In the genomic region with DNA sequence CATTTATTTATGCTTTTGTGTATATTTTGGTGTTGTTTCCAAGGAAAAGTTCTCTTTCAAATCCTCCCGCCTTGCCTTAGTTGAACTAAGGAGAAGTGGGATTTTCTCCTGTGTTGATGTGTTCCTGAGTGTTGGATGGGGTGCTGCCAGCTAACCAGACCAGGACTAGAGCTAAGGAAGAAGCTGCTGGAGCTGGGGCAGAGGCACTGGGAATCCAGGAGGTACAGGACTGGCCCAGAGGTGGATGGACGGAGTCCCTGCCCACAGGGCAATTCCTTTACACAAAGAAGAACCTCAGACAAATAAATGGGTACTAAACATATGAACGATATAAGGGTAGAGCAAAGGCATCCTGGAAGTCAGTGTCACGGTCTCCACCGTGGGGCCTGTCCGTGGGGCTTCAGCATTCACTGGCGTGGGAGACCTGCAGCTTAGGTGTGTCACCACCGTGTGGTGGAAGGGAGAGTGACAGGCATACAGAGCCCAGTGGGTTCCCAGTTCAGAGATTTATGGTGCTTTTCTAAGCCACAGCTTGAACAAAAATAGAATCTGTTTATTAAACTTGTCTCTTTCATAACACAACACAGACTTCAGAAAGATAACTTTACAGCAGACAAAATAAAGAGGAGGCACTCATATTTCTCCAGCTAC, we compare ENCODE assay signal across 8 cellular contexts.
A peak's percentile ranks its signal among the peaks of the same experiment; 100 is the strongest.
DNase-seq lines count a peak whose midpoint lies in the region; TF ChIP-seq lines count a peak whose summit lies in the region.

No MANE protein-coding gene starts in this region.

- DNase-seq in activated effector memory CD4-positive, alpha-beta T cell treated with anti-CD3 and anti-CD28 coated beads, Interleukin-2, amount 50 U/mL, for 16 hours: peak; percentile 75
- no peak for DNase-seq in activated effector memory CD4-positive, alpha-beta T cell treated with Interleukin-2 at 50 U/mL for 16 hours
- peak; percentile 30 for DNase-seq in SK-N-DZ (ENCODE audit: low spot score)
- DNase-seq in breast epithelium (ENCODE audit: low spot score in 2 of 2): peak in 1 of 2 donors; percentile 55
- DNase-seq in kidney tubule cell (ENCODE audit: low spot score): peak; percentile 19
- peak in 2 of 3 experiments; percentile 15 to 41 for DNase-seq in stimulated activated CD4-positive, alpha-beta T cell treated with anti-CD3 and anti-CD28 coated beads, TNF-alpha, amount 100 ng/mL, for 24 hours (ENCODE audit: low read depth in 3 of 3)
- no peak for DNase-seq in NCI-H446 treated with DMSO at 0.1 percent for 48 hours (lab: John Stamatoyannopoulos, UW)
- DNase-seq in NCI-H1105 treated with DMSO at 0.1 percent for 48 hours (lab: John Stamatoyannopoulos, UW): no peak

- no peaks in the 10 kb centered on the region for H3K27me3 ChIP-seq in breast epithelium

- H3K4me1 ChIP-seq in breast epithelium: no peaks in the 10 kb centered on the region

- intact Hi-C loops in breast epithelium (cut with DNase I; ENCODE audit: low total_unique reads): no loop called here

- peak; percentile 43 to 70 (median 45) for TF ChIP-seq CTCF in breast epithelium (IDR thresholded peaks at IDR 0.05)

- TF ChIP-seq POLR2A in breast epithelium (IDR thresholded peaks at IDR 0.05): no peak

- H3K9me3 ChIP-seq in breast epithelium: no peaks in the 10 kb centered on the region

- no peaks in the 10 kb centered on the region for H3K36me3 ChIP-seq in breast epithelium

- H3K4me3 ChIP-seq in breast epithelium: no peak overlapping the region

- no peak overlapping the region for H3K27ac ChIP-seq in breast epithelium

Comparison
In these comparisons a context has a peak if more than half of its experiments do, and no peak if none do; other contexts are left out.
1. DNase-seq: peak in activated effector memory CD4-positive, alpha-beta T cell treated with anti-CD3 and anti-CD28 coated beads, Interleukin-2, amount 50 U/mL, for 16 hours (single experiment), SK-N-DZ (single experiment), kidney tubule cell (single experiment) and stimulated activated CD4-positive, alpha-beta T cell treated with anti-CD3 and anti-CD28 coated beads, TNF-alpha, amount 100 ng/mL, for 24 hours (2 of 3); none in activated effector memory CD4-positive, alpha-beta T cell treated with Interleukin-2 at 50 U/mL for 16 hours (single experiment), NCI-H446 treated with DMSO at 0.1 percent for 48 hours (single experiment) and NCI-H1105 treated with DMSO at 0.1 percent for 48 hours (single experiment).